ENCODE assay signal across 8 cellular contexts in genomic region chr19:5403968-5404640, GRCh38. TPM values are rescaled to one million over a fixed set of nuclear protein-coding genes. Genes with fewer than 3 reads are reported as not detected.
DNase-seq lines count a peak whose midpoint lies in the region; ATAC-seq and TF ChIP-seq lines count a peak whose summit lies in the region.

No MANE protein-coding gene starts in this region.

- peaks cover under 1% of the 10 kb centered on the region for H3K27me3 ChIP-seq in adrenal gland
- peaks cover 0 to 2% (median 0%) of the 10 kb centered on the region in 3 donors for H3K27me3 ChIP-seq in sigmoid colon

- no peaks in the 10 kb centered on the region for H3K9me3 ChIP-seq in adrenal gland (replicated peaks in 1 of 3)
- peaks cover 0 to 2% (median 0%) of the 10 kb centered on the region in 4 donors for H3K9me3 ChIP-seq in sigmoid colon

- TF ChIP-seq EP300 in sigmoid colon (IDR thresholded peaks at IDR 0.05): no peak

- DNase-seq in activated gamma-delta T cell treated with Interleukin-2 at 50 U/mL for 16 hours (peak; percentile 49), activated gamma-delta T cell (lab: John Stamatoyannopoulos, UW) (no peak), T follicular helper cell (ENCODE audit: low read depth) (peak; percentile 28), adrenal gland (peak; percentile 77 to 92 (median 89)), hepatic stellate cell (ENCODE audit: low spot score) (peak; percentile 80), smooth muscle cell of the brain vasculature (ENCODE audit: low read depth, low spot score) (peak; percentile 74), sigmoid colon (no peak)

- TF ChIP-seq CTCF in adrenal gland (IDR thresholded peaks at IDR 0.05): no peak
- no peak for TF ChIP-seq CTCF in sigmoid colon (IDR thresholded peaks at IDR 0.05)

- WGBS in adrenal gland, 4 donors: 4 to 7% (median 6%) methylated on average over 11 to 12 of the region's 12 CpGs
- 5 to 6% methylated on average over 12 of the region's 12 CpGs for WGBS in sigmoid colon, 2 donors

- H3K36me3 ChIP-seq in adrenal gland (replicated peaks in 1 of 2) (no peaks in the 10 kb centered on the region), sigmoid colon (no peaks in the 10 kb centered on the region)

- intact Hi-C loops in adrenal gland (cut with DNase I): no loop called here
- intact Hi-C loops in sigmoid colon (cut with DNase I): no loop called here

- no peak overlapping the region for H3K27ac ChIP-seq in adrenal gland
- H3K27ac ChIP-seq in sigmoid colon: no peak overlapping the region

- ATAC-seq in HG03571 (IDR thresholded peaks at IDR 0.05; ENCODE audit: unreplicated experiment): no peak

- H3K4me1 ChIP-seq in adrenal gland (replicated peaks in 1 of 2) (no peaks in the 10 kb centered on the region), sigmoid colon (no peaks in the 10 kb centered on the region)

- H3K4me3 ChIP-seq in adrenal gland: no peak overlapping the region
- no peak overlapping the region for H3K4me3 ChIP-seq in sigmoid colon

- no peak for TF ChIP-seq POLR2A in adrenal gland (IDR thresholded peaks at IDR 0.05)
- no peak for TF ChIP-seq POLR2A in sigmoid colon (IDR thresholded peaks at IDR 0.05)

RNA-seq across cellular contexts. Expression of gene ZNRF4, which starts 51.1 kb away (rescaled TPM):
- total RNA-seq in adrenal gland (not detected), sigmoid colon (not detected)
- polyA plus RNA-seq in adrenal gland (not detected), sigmoid colon (not detected)

Comparison
In these comparisons a context has a peak if more than half of its experiments do, and no peak if none do; other contexts are left out.
1. DNase-seq: peak in activated gamma-delta T cell treated with Interleukin-2 at 50 U/mL for 16 hours (single experiment), T follicular helper cell (single experiment), adrenal gland (7 of 7), hepatic stellate cell (single experiment) and smooth muscle cell of the brain vasculature (single experiment); none in activated gamma-delta T cell (single experiment) and sigmoid colon (single experiment).